Comparison of ENCODE assay signal across 17 cellular contexts in the genomic region with DNA sequence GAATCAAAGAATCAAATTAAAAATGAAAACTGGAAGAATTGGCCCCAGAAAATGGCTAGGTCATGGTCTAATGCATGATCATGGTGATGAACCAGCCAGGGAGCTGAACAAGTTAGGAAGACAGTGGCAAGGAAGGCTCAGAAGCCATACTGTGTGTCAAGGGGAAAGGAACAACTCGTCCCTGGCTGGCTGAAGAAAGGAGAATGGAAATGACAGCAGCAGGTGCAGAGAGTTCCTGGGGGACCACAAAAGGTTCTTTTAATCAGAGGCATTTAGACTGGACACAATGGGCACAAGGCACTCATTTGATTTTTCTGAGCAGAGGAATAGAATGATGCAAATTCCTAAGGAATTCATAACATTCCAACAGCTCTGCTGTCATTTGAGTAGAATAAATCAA.
A peak's percentile ranks its signal among the peaks of the same experiment; 100 is the strongest.
DNase-seq lines count a peak whose midpoint lies in the region; FAIRE-seq and TF ChIP-seq lines count a peak whose summit lies in the region.
"Had no signal": no experiment of that assay in that cellular context is flagged by ENCODE, and none has a peak within 500 bp of the region (broad histone marks: within the 10 kb centered on the region; RNA-seq: fewer than 3 reads in every experiment).

No MANE protein-coding gene starts in this region.

- no peak overlapping the region for H3K4me3 Mint-ChIP-seq in osteocyte (ENCODE audit: unreplicated experiment)
- H3K4me3 Mint-ChIP-seq in CD14-positive monocyte, result no peak overlapping the region
- H3K4me3 Mint-ChIP-seq: CD4-positive, CD25-positive, alpha-beta regulatory T cell; H9; HFFc6 had no signal

- no peaks in the 10 kb centered on the region for H3K4me1 ChIP-seq in adipocyte (ENCODE audit: control insufficient read depth, insufficient read depth, low read length)

- H3K9me3 Mint-ChIP-seq in osteocyte (ENCODE audit: unreplicated experiment) (peaks cover 20% of the 10 kb centered on the region), CD14-positive monocyte (peaks cover 11 to 51% (median 46%) of the 10 kb centered on the region in 7 donors)

- peaks cover 6% of the 10 kb centered on the region for H3K9me3 ChIP-seq in adipocyte (ENCODE audit: control insufficient read depth, low read length)

- peak; percentile 4 for DNase-seq in AG10803 (ENCODE audit: low read depth)
- peak; percentile 5 for DNase-seq in adipocyte (ENCODE audit: low read depth)
- DNase-seq in myocyte (ENCODE audit: low read depth), result peak; percentile 67
- DNase-seq in skeletal muscle cell (ENCODE audit: low read depth), result peak; percentile 5
- no peak for DNase-seq in osteocyte (ENCODE audit: extremely low spot score, unreplicated experiment)
- DNase-seq in CD14-positive monocyte (ENCODE audit: low spot score), result no peak
- DNase-seq in NOMO-1 treated with dmso at 0.1 percent for 144 hours (lab: John Stamatoyannopoulos, UW; ENCODE audit: unreplicated experiment), result no peak
- no peak for DNase-seq in GM12891 (ENCODE audit: insufficient read length, low spot score)
- DNase-seq: AML-193; CD4-positive, CD25-positive, alpha-beta regulatory T cell; DMS53; GOT3; H9; HFFc6 had no signal

- H3K27me3 ChIP-seq in adipocyte (replicated peaks; ENCODE audit: control insufficient read depth, insufficient read depth, low read length), result no peaks in the 10 kb centered on the region
- H3K27me3 ChIP-seq: BLaER1 had no signal

- H3K9ac ChIP-seq in adipocyte (ENCODE audit: low read length), result no peak overlapping the region
- H3K9ac ChIP-seq: BLaER1 had no signal

- no peaks in the 10 kb centered on the region for H3K36me3 ChIP-seq in adipocyte (ENCODE audit: control insufficient read depth, insufficient read depth, low read length, severe bottlenecking)

- H3K27me3 Mint-ChIP-seq in osteocyte (ENCODE audit: unreplicated experiment) (no peaks in the 10 kb centered on the region), CD14-positive monocyte (ENCODE audit: low read depth in 3 of 3) (no peaks in the 10 kb centered on the region)
- H3K27me3 Mint-ChIP-seq: CD4-positive, CD25-positive, alpha-beta regulatory T cell had no signal

- intact Hi-C loops in CD14-positive monocyte (cut with micrococcal nuclease), result no loop called here

- no peak for FAIRE-seq in GM12891 (lab: Jason Lieb, UNC)
- FAIRE-seq: GM18507, K562 had no signal

- H3K36me3 Mint-ChIP-seq in osteocyte (ENCODE audit: unreplicated experiment), result peaks cover 4% of the 10 kb centered on the region
- no peaks in the 10 kb centered on the region for H3K36me3 Mint-ChIP-seq in CD14-positive monocyte
- H3K36me3 Mint-ChIP-seq: CD4-positive, CD25-positive, alpha-beta regulatory T cell had no signal

- TF ChIP-seq CTCF in AG10803 (conservative IDR thresholded peaks at IDR 0.05; ENCODE audit: low read length) (no peak), osteocyte (IDR thresholded peaks at IDR 0.05) (no peak), CD14-positive monocyte (IDR thresholded peaks at IDR 0.05) (no peak)

- no peak overlapping the region for H3K27ac Mint-ChIP-seq in osteocyte (ENCODE audit: unreplicated experiment)
- H3K27ac Mint-ChIP-seq in CD14-positive monocyte, result no peak overlapping the region
- H3K27ac Mint-ChIP-seq: CD4-positive, CD25-positive, alpha-beta regulatory T cell; HFFc6 had no signal

- TF ChIP-seq POLR2A in GM12891 (IDR thresholded peaks at IDR 0.05; ENCODE audit: low read depth, low read length), result no peak

- H3K4me3 ChIP-seq in AG10803 (ENCODE audit: low read length), result no peak overlapping the region
- no peak overlapping the region for H3K4me3 ChIP-seq in adipocyte (ENCODE audit: low read length)
- no peak overlapping the region for H3K4me3 ChIP-seq in skeletal muscle cell (ENCODE audit: low read depth, low read length)
- H3K4me3 ChIP-seq: BLaER1, K562 had no signal

- H3K4me1 Mint-ChIP-seq in osteocyte (ENCODE audit: unreplicated experiment) (peaks cover 4% of the 10 kb centered on the region), CD14-positive monocyte (no peaks in the 10 kb centered on the region)

TF ChIP-seq in GM12891, 5 proteins besides CTCF, POLR2A, EP300 and RAD21:
- TF ChIP-seq PAX5 (IDR thresholded peaks at IDR 0.05; ENCODE audit: insufficient read depth, low read length, severe bottlenecking) (no peak), POLR2AphosphoS5 (IDR thresholded peaks at IDR 0.05; ENCODE audit: low read depth, low read length) (no peak), SPI1 (IDR thresholded peaks at IDR 0.05; ENCODE audit: low read depth, low read length) (no peak), TAF1 (IDR thresholded peaks at IDR 0.05; ENCODE audit: low read depth, low read length) (no peak), POU2F2 (IDR thresholded peaks at IDR 0.05; ENCODE audit: low read depth, low read length) (no peak)

Comparison
In these comparisons a context has a peak if more than half of its experiments do, and no peak if none do; other contexts are left out.
1. DNase-seq: peak in AG10803 (single experiment), adipocyte (single experiment), myocyte (single experiment) and skeletal muscle cell (single experiment); none in osteocyte (single experiment), CD14-positive monocyte (single experiment), NOMO-1 treated with dmso at 0.1 percent for 144 hours (single experiment) and GM12891 (single experiment).